9 cellular contexts compared by ENCODE assay signal in the genomic region with DNA sequence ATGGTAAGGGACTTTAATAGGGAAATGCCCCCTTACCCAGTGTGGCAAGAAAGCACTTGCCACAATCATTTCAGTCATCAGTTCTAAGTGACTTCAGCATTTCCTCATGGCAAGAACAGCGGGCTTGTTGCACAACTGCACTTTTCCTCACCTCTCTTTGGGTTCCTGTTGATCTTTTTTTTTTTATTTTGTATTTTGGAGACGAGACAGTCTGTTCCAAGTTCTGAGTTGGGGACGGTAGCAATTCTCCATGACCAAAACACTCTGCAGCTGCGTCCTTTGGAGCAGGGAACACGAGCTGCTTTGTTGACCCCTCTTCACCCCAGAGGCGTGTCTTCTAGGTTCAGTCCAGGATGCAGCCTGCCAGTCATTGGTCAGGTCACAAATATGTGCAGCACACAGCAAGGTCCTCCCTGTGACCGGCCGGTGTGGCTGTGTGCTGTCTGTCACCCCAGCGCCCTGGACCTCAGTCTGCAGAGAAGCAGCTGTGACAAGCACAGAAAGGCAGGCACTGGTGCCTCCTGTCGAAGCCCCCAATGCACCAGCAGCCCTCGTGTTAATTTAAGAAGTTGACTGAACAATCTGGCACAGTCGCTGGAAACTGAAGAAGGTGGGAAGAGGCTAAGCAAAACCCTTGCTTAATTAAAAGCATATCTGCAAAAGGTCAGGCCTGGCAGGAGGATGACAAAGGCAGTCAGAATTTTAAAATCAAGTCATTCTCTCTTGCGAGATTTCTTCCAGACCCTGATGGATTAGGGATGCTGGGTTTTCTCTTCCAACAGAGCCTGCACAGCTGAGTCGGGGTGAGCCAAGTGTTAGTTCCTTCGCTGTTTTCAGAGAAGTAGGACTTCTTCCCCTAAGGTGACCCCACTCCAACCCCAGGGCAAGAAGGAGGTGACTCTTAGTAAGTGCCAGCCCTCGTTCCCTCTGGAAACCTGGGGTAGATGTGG.
DNase-seq lines count a peak whose midpoint lies in the region; ATAC-seq and TF ChIP-seq lines count a peak whose summit lies in the region.
"Had no signal": no experiment of that assay in that cellular context is flagged by ENCODE, and none has a peak within 500 bp of the region (broad histone marks: within the 10 kb centered on the region; RNA-seq: fewer than 3 reads in every experiment).

No MANE protein-coding gene starts in this region.

- no peaks in the 10 kb centered on the region for H3K4me1 Mint-ChIP-seq in natural killer cell treated with Interleukin-12 subunit alpha and Interleukin-12 subunit beta and Interleukin-15 and Interleukin-18, amount 100 ng/mL, for 72 hours (ENCODE audit: low read depth in 2 of 2)
- H3K4me1 Mint-ChIP-seq in stimulated activated memory B cell treated with anti-CD40 and anti-IgM and Interleukin-4, amounts not matched to agents 10 μg/mL and 1 μg/mL and 100 μg/mL, for 72 hours: no peaks in the 10 kb centered on the region

- no peaks in the 10 kb centered on the region for H3K36me3 Mint-ChIP-seq in natural killer cell treated with Interleukin-12 subunit alpha and Interleukin-12 subunit beta and Interleukin-15 and Interleukin-18, amount 100 ng/mL, for 72 hours
- H3K36me3 Mint-ChIP-seq in stimulated activated memory B cell treated with anti-CD40 and anti-IgM and Interleukin-4, amounts not matched to agents 10 μg/mL and 1 μg/mL and 100 μg/mL, for 72 hours: no peaks in the 10 kb centered on the region

- TF ChIP-seq CTCF in fibroblast of the aortic adventitia (IDR thresholded peaks at IDR 0.05; ENCODE audit: insufficient read depth, low read length): no peak

- H3K27me3 Mint-ChIP-seq in natural killer cell treated with Interleukin-12 subunit alpha and Interleukin-12 subunit beta and Interleukin-15 and Interleukin-18, amount 100 ng/mL, for 72 hours: peaks cover 29 to 48% of the 10 kb centered on the region in 2 donors
- H3K27me3 Mint-ChIP-seq in stimulated activated memory B cell treated with anti-CD40 and anti-IgM and Interleukin-4, amounts not matched to agents 10 μg/mL and 1 μg/mL and 100 μg/mL, for 72 hours: peaks cover 50% of the 10 kb centered on the region

- H3K27ac Mint-ChIP-seq in natural killer cell treated with Interleukin-12 subunit alpha and Interleukin-12 subunit beta and Interleukin-15 and Interleukin-18, amount 100 ng/mL, for 72 hours: no peak overlapping the region
- H3K27ac Mint-ChIP-seq in stimulated activated memory B cell treated with anti-CD40 and anti-IgM and Interleukin-4, amounts not matched to agents 10 μg/mL and 1 μg/mL and 100 μg/mL, for 72 hours: no peak overlapping the region

- no peak overlapping the region for H3K4me3 Mint-ChIP-seq in natural killer cell treated with Interleukin-12 subunit alpha and Interleukin-12 subunit beta and Interleukin-15 and Interleukin-18, amount 100 ng/mL, for 72 hours
- H3K4me3 Mint-ChIP-seq in stimulated activated memory B cell treated with anti-CD40 and anti-IgM and Interleukin-4, amounts not matched to agents 10 μg/mL and 1 μg/mL and 100 μg/mL, for 72 hours: no peak overlapping the region

- H3K9me3 Mint-ChIP-seq in natural killer cell treated with Interleukin-12 subunit alpha and Interleukin-12 subunit beta and Interleukin-15 and Interleukin-18, amount 100 ng/mL, for 72 hours: no peaks in the 10 kb centered on the region
- no peaks in the 10 kb centered on the region for H3K9me3 Mint-ChIP-seq in stimulated activated memory B cell treated with anti-CD40 and anti-IgM and Interleukin-4, amounts not matched to agents 10 μg/mL and 1 μg/mL and 100 μg/mL, for 72 hours

- H3K4me3 ChIP-seq in fibroblast of the aortic adventitia (ENCODE audit: low read depth, low read length): no peak overlapping the region

- DNase-seq in NCI-H748 (lab: John Stamatoyannopoulos, UW; ENCODE audit: unreplicated experiment) (peak; percentile 56), NCI-H748 treated with DMSO at 0.1 percent for 48 hours (lab: John Stamatoyannopoulos, UW) (no peak), fibroblast of the aortic adventitia (ENCODE audit: low read depth) (peak; percentile 20), ureter (ENCODE audit: low spot score) (peak; percentile 69), putamen (ENCODE audit: low spot score) (no peak), NCI-H446 treated with DMSO at 0.1 percent for 48 hours (lab: John Stamatoyannopoulos, UW) (no peak)
- DNase-seq in natural killer cell treated with Interleukin-12 subunit alpha and Interleukin-12 subunit beta and Interleukin-15 and Interleukin-18, amount 100 ng/mL, for 72 hours (ENCODE audit: low spot score): peak; percentile 44
- DNase-seq: Kasumi-1 had no signal

- ATAC-seq in natural killer cell treated with Interleukin-12 subunit alpha and Interleukin-12 subunit beta and Interleukin-15 and Interleukin-18, amount 100 ng/mL, for 72 hours: no peak
- no peak for ATAC-seq in stimulated activated memory B cell treated with anti-CD40 and anti-IgM and Interleukin-4, amounts not matched to agents 10 μg/mL and 1 μg/mL and 100 μg/mL, for 72 hours

Comparison
In these comparisons a context has a peak if more than half of its experiments do, and no peak if none do; other contexts are left out.
1. DNase-seq: peak in NCI-H748 (single experiment), fibroblast of the aortic adventitia (single experiment), natural killer cell treated with Interleukin-12 subunit alpha and Interleukin-12 subunit beta and Interleukin-15 and Interleukin-18, amount 100 ng/mL, for 72 hours (single experiment) and ureter (single experiment); none in NCI-H748 treated with DMSO at 0.1 percent for 48 hours (single experiment), putamen (single experiment) and NCI-H446 treated with DMSO at 0.1 percent for 48 hours (single experiment).